ENCODE assay signal across 1 cellular context in the genomic region with DNA sequence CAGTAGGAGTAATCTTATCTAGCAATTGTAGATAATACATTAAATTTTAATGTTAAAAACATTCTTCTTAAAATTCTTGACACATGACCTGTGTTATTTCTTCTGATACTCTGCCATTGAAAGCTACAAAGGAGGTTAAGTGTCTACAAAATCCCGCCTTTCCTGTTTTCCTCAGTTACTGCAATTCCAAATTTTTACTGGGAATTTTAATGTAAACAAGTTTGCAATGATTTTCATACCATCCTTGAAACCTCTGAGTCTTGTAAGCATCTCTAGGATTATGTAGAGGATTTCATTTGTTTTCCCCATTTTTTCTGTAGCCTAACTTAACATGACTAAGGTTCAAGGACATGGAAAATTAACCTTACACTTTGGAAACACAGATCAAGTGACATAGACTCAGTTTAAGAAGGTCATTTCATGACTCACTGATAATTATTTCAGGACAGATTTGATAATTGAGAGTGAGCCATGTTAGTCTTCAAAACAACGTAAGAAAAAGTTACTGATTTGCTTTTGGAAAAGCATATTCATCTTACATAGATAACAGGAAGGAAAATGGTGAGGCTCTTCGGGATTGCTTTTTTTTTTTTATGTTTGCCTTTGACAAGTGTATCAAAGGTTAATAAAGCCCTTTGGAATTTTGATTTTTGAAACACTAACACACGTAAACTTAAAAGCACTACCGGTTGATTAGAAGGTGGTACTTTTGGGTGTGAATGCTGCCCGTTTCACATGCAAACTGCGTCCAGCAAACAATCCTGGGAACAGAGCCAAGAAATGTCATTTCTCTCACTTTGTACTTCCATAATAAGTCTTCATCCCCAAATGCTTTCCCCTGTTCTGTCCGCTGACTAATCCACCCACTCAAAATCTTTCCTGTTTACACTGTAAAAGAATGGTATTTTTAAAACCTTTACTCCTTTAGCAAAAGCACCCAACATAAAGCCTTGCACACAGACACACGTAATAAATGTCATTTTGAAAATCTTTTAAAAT.
TF ChIP-seq lines count a peak whose summit lies in the region.

No MANE protein-coding gene starts in this region.

TF ChIP-seq in HepG2, 621 proteins besides CTCF, POLR2A, EP300 and RAD21 (continued from another document):
- TF ChIP-seq, protein P1, sequence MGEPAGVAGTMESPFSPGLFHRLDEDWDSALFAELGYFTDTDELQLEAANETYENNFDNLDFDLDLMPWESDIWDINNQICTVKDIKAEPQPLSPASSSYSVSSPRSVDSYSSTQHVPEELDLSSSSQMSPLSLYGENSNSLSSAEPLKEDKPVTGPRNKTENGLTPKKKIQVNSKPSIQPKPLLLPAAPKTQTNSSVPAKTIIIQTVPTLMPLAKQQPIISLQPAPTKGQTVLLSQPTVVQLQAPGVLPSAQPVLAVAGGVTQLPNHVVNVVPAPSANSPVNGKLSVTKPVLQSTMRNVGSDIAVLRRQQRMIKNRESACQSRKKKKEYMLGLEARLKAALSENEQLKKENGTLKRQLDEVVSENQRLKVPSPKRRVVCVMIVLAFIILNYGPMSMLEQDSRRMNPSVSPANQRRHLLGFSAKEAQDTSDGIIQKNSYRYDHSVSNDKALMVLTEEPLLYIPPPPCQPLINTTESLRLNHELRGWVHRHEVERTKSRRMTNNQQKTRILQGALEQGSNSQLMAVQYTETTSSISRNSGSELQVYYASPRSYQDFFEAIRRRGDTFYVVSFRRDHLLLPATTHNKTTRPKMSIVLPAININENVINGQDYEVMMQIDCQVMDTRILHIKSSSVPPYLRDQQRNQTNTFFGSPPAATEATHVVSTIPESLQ (CRISPR knock-in tag; conservative IDR thresholded peaks at IDR 0.05) = no peak
- TF ChIP-seq KDM4B (CRISPR knock-in tag; IDR thresholded peaks at IDR 0.05) (no peak), CBX5 (CRISPR knock-in tag; IDR thresholded peaks at IDR 0.05; ENCODE audit: borderline replicate concordance) (no peak), ZNF652 (CRISPR knock-in tag; IDR thresholded peaks at IDR 0.05; ENCODE audit: borderline replicate concordance, low read depth) (0 out of 2 replicates have a peak, but pooled peaks have one; percentile 8), ZFY (CRISPR knock-in tag; IDR thresholded peaks at IDR 0.05) (no peak), NR2F6 (IDR thresholded peaks at IDR 0.05) (peak; percentile 49; the same call in 1 of the 2 replicates), NR2F6 (CRISPR knock-in tag; IDR thresholded peaks at IDR 0.05) (no peak), ZNF317 (CRISPR knock-in tag; IDR thresholded peaks at IDR 0.05) (0 out of 2 replicates have a peak, but pooled peaks have one; percentile 49), TEAD3 (CRISPR knock-in tag; optimal IDR thresholded peaks at IDR 0.05; ENCODE audit: borderline replicate concordance) (peak; percentile 37), SNAPC2 (CRISPR knock-in tag; IDR thresholded peaks at IDR 0.05) (no peak), PHF21A (CRISPR knock-in tag; IDR thresholded peaks at IDR 0.05) (0 out of 2 replicates have a peak, but pooled peaks have one; percentile 25), DPF2 (CRISPR knock-in tag; IDR thresholded peaks at IDR 0.05; ENCODE audit: borderline replicate concordance, low read depth) (no peak; the same call in 1 of the 2 replicates), PPARG (CRISPR knock-in tag; conservative IDR thresholded peaks at IDR 0.05) (peak; percentile 68; the same call in 1 of the 2 replicates), PCBP2 (optimal IDR thresholded peaks at IDR 0.05; ENCODE audit: low read depth, low read length, poor library complexity, severe bottlenecking) (no peak), ZNF235 (CRISPR knock-in tag; IDR thresholded peaks at IDR 0.05; ENCODE audit: borderline replicate concordance) (no peak), GABPA (IDR thresholded peaks at IDR 0.05; ENCODE audit: low read depth, low read length) (no peak), GABPA (CRISPR knock-in tag; IDR thresholded peaks at IDR 0.05; ENCODE audit: low read depth) (no peak; the same call in 1 of the 2 replicates), ZSCAN29 (CRISPR knock-in tag; conservative IDR thresholded peaks at IDR 0.05) (0 out of 2 replicates have a peak, but pooled peaks have one; percentile 49), MAFK (conservative IDR thresholded peaks at IDR 0.05 in 1 of 2, IDR thresholded peaks at IDR 0.05 in 1 of 2; ENCODE audit: low read length in 2 of 2) (no peak), NBN (conservative IDR thresholded peaks at IDR 0.05) (no peak), YEATS4 (CRISPR knock-in tag; IDR thresholded peaks at IDR 0.05; ENCODE audit: borderline replicate concordance) (0 out of 2 replicates have a peak, but pooled peaks have one; percentile 23), ZSCAN31 (CRISPR knock-in tag; IDR thresholded peaks at IDR 0.05; ENCODE audit: low read depth) (no peak), LCORL (IDR thresholded peaks at IDR 0.05) (no peak), LCORL (CRISPR knock-in tag; IDR thresholded peaks at IDR 0.05) (peak; percentile 78; the same call in 1 of the 2 replicates), NR2C2 (CRISPR knock-in tag; IDR thresholded peaks at IDR 0.05; ENCODE audit: borderline replicate concordance) (peak; percentile 28; the same call in 1 of the 2 replicates), NKX3-1 (CRISPR knock-in tag; IDR thresholded peaks at IDR 0.05) (no peak), ZNF607 (CRISPR knock-in tag; IDR thresholded peaks at IDR 0.05; ENCODE audit: borderline replicate concordance) (no peak), RARG (CRISPR knock-in tag; IDR thresholded peaks at IDR 0.05; ENCODE audit: low read depth) (no peak)
- TF ChIP-seq, protein P2, sequence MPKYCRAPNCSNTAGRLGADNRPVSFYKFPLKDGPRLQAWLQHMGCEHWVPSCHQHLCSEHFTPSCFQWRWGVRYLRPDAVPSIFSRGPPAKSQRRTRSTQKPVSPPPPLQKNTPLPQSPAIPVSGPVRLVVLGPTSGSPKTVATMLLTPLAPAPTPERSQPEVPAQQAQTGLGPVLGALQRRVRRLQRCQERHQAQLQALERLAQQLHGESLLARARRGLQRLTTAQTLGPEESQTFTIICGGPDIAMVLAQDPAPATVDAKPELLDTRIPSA (CRISPR knock-in tag; IDR thresholded peaks at IDR 0.05; ENCODE audit: borderline replicate concordance) = no peak
- TF ChIP-seq, protein P3, sequence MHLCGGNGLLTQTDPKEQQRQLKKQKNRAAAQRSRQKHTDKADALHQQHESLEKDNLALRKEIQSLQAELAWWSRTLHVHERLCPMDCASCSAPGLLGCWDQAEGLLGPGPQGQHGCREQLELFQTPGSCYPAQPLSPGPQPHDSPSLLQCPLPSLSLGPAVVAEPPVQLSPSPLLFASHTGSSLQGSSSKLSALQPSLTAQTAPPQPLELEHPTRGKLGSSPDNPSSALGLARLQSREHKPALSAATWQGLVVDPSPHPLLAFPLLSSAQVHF (CRISPR knock-in tag; IDR thresholded peaks at IDR 0.05) = no peak
- TF ChIP-seq, protein P4, sequence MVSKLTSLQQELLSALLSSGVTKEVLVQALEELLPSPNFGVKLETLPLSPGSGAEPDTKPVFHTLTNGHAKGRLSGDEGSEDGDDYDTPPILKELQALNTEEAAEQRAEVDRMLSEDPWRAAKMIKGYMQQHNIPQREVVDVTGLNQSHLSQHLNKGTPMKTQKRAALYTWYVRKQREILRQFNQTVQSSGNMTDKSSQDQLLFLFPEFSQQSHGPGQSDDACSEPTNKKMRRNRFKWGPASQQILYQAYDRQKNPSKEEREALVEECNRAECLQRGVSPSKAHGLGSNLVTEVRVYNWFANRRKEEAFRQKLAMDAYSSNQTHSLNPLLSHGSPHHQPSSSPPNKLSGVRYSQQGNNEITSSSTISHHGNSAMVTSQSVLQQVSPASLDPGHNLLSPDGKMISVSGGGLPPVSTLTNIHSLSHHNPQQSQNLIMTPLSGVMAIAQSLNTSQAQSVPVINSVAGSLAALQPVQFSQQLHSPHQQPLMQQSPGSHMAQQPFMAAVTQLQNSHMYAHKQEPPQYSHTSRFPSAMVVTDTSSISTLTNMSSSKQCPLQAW (CRISPR knock-in tag; IDR thresholded peaks at IDR 0.05) = no peak
- TF ChIP-seq, protein P5, sequence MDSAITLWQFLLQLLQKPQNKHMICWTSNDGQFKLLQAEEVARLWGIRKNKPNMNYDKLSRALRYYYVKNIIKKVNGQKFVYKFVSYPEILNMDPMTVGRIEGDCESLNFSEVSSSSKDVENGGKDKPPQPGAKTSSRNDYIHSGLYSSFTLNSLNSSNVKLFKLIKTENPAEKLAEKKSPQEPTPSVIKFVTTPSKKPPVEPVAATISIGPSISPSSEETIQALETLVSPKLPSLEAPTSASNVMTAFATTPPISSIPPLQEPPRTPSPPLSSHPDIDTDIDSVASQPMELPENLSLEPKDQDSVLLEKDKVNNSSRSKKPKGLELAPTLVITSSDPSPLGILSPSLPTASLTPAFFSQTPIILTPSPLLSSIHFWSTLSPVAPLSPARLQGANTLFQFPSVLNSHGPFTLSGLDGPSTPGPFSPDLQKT (CRISPR knock-in tag; IDR thresholded peaks at IDR 0.05; ENCODE audit: borderline replicate concordance) = no peak
- TF ChIP-seq, protein P6, sequence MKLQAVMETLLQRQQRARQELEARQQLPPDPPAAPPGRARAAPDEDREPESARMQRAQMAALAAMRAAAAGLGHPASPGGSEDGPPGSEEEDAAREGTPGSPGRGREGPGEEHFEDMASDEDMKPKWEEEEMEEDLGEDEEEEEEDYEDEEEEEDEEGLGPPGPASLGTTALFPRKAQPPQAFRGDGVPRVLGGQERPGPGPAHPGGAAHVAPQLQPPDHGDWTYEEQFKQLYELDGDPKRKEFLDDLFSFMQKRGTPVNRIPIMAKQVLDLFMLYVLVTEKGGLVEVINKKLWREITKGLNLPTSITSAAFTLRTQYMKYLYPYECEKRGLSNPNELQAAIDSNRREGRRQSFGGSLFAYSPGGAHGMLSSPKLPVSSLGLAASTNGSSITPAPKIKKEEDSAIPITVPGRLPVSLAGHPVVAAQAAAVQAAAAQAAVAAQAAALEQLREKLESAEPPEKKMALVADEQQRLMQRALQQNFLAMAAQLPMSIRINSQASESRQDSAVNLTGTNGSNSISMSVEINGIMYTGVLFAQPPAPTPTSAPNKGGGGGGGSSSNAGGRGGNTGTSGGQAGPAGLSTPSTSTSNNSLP (IDR thresholded peaks at IDR 0.05; ENCODE audit: low read depth, low read length) = peak; percentile 14; the same call in 1 of the 2 replicates
